Comparison of ENCODE assay signal across 25 cellular contexts in the genomic region with DNA sequence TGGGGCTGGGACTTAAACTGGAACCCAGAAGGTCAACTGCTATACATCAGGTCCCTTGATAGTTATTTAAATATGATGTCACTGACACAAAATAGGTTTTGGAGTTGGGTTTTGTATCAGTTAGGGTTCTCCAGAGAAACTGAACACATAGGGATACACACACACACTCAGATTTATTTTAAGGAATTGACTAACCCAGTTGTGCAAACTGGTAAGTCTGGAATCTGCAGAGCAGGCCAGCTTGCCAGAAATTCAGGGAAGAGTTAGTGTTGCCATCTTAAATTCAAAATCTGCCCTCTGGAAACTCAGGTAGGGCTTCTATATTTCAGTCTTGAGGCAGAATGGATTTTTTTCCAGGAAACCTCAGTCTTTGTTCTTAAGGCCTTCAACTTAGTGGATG. TPM values are rescaled to one million over a fixed set of nuclear protein-coding genes. Genes with fewer than 3 reads are reported as not detected.
"Had no signal": no experiment of that assay in that cellular context is flagged by ENCODE, and none has a peak within 500 bp of the region (broad histone marks: within the 10 kb centered on the region; RNA-seq: fewer than 3 reads in every experiment).

No MANE protein-coding gene starts in this region.

- H3K4me2 ChIP-seq: KMS-11, SK-N-SH had no signal

- H3K36me3 ChIP-seq: adrenal gland, WERI-Rb-1 had no signal

- H3K27ac ChIP-seq: adrenal gland, KMS-11, WERI-Rb-1 had no signal

- H3K9me3 Mint-ChIP-seq: activated naive CD8-positive, alpha-beta T cell treated with anti-CD3 and anti-CD28 coated beads, Interleukin-2, amount 10 ng/mL, durations not matched to agents 7 days and 5 days had no signal

- H3K4me3 ChIP-seq: adrenal gland had no signal

- DNase-seq: activated CD4-positive, alpha-beta T cell treated with anti-CD3 and anti-CD28 coated beads for 36 hours; activated CD8-positive, alpha-beta memory T cell treated with anti-CD3 and anti-CD28 coated beads, Interleukin-2, amount 50 U/mL, for 48 hours; activated CD8-positive, alpha-beta T cell treated with anti-CD3 and anti-CD28 coated beads, Interleukin-2, amount 10 ng/mL, durations not matched to agents 7 days and 5 days; activated naive CD4-positive, alpha-beta T cell treated with anti-CD3 and anti-CD28 coated beads, Interleukin-2, amount 50 U/mL, for 16 hours; activated naive CD8-positive, alpha-beta T cell treated with anti-CD3 and anti-CD28 coated beads, Interleukin-2, amount 10 ng/mL, durations not matched to agents 7 days and 5 days; activated T-cell treated with anti-CD3 and anti-CD28 coated beads, Interleukin-2, amount 50 U/mL, for 1 hour; adrenal gland; anterior cingulate cortex; MV-4-11; NCI-H1092 treated with DMSO at 0.1 percent for 48 hours; NCI-H1417 treated with DMSO at 0.1 percent for 48 hours; NCI-H1694; NCI-H2029; NCI-H2107; NCI-H2171 treated with DMSO at 0.1 percent for 48 hours; NCI-H226; NCI-H526; NCI-H82; RPMI8226; SK-N-SH; T-helper 1 cell; WERI-Rb-1 had no signal

- H3K9ac ChIP-seq: KMS-11, SK-N-SH had no signal

- H3K4me3 Mint-ChIP-seq: activated CD4-positive, alpha-beta T cell treated with anti-CD3 and anti-CD28 coated beads for 36 hours; activated CD8-positive, alpha-beta T cell treated with anti-CD3 and anti-CD28 coated beads, Interleukin-2, amount 10 ng/mL, durations not matched to agents 7 days and 5 days; activated naive CD8-positive, alpha-beta T cell treated with anti-CD3 and anti-CD28 coated beads, Interleukin-2, amount 10 ng/mL, durations not matched to agents 7 days and 5 days had no signal

- H3K9me2 ChIP-seq: SK-N-SH had no signal

- H3K27ac Mint-ChIP-seq: activated CD4-positive, alpha-beta T cell treated with anti-CD3 and anti-CD28 coated beads for 36 hours; activated CD8-positive, alpha-beta T cell treated with anti-CD3 and anti-CD28 coated beads, Interleukin-2, amount 10 ng/mL, durations not matched to agents 7 days and 5 days; activated naive CD8-positive, alpha-beta T cell treated with anti-CD3 and anti-CD28 coated beads, Interleukin-2, amount 10 ng/mL, durations not matched to agents 7 days and 5 days had no signal

- H3K27me3 Mint-ChIP-seq: activated CD4-positive, alpha-beta T cell treated with anti-CD3 and anti-CD28 coated beads for 36 hours had no signal

- H3K9me3 ChIP-seq: adrenal gland, SK-N-SH had no signal

- H3K27me3 ChIP-seq: adrenal gland had no signal

- H3K4me1 ChIP-seq: adrenal gland had no signal

- ATAC-seq: activated CD4-positive, alpha-beta T cell treated with anti-CD3 and anti-CD28 coated beads for 36 hours; activated CD8-positive, alpha-beta T cell treated with anti-CD3 and anti-CD28 coated beads, Interleukin-2, amount 10 ng/mL, durations not matched to agents 7 days and 5 days; Right ventricle myocardium inferior had no signal

- H3K36me3 Mint-ChIP-seq: activated naive CD8-positive, alpha-beta T cell treated with anti-CD3 and anti-CD28 coated beads, Interleukin-2, amount 10 ng/mL, durations not matched to agents 7 days and 5 days had no signal

RNA-seq across cellular contexts. Expression of a gene that starts 40.7 kb away (rescaled TPM):
- total RNA-seq: OCI-LY7 had no signal
